24 cellular contexts compared by ENCODE assay signal in the genomic region with DNA sequence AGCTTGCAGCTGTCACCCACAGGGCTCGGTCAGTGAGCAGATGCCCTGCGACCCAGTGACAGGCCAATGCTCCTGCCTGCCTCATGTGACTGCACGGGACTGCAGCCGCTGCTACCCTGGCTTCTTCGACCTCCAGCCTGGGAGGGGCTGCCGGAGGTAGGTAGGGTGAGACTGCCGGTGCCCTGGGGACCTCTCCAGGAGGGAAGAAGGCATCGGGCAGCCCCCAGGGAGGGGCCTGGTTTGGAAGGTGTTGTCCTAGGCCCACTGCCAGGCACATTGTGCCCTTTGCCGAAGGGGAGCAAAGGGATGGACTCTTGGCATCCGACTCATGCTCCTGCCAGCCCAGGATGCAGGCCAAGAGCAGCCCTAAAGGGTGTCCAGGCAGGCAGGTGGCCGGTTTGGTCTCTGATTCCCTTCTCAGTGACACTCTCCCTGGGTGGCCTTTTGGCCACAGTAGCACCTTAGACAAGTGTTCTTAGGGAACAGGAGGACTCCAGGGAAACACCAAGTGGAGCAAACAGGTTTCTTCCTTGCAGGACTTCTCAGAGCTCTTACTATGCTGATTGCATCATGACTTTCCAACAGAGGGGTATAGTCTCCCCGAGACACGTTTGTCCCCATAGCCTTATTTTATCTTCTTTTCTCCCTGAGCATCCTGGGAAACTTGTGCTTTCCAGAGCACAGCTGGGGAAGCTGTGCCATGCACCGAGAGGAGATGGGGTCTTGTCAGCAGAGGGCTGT. TPM values are rescaled to one million over a fixed set of nuclear protein-coding genes. Genes with fewer than 3 reads are reported as not detected.
DNase-seq lines count a peak whose midpoint lies in the region; ATAC-seq, FAIRE-seq and TF ChIP-seq lines count a peak whose summit lies in the region.
"Had no signal": no experiment of that assay in that cellular context is flagged by ENCODE, and none has a peak within 500 bp of the region (broad histone marks: within the 10 kb centered on the region; RNA-seq: fewer than 3 reads in every experiment).

No MANE protein-coding gene starts in this region.

- H3K4me3 ChIP-seq in K562: no peak overlapping the region
- no peak overlapping the region for H3K4me3 ChIP-seq in heart left ventricle
- no peak overlapping the region for H3K4me3 ChIP-seq in neuronal stem cell (ENCODE audit: low read length in 2 of 2)
- H3K4me3 ChIP-seq: GM12878, GM23248, HAP-1 had no signal

- H2BK15ac ChIP-seq in neuronal stem cell (ENCODE audit: low read length): no peak overlapping the region

- no peak overlapping the region for H2BK12ac ChIP-seq in neuronal stem cell (ENCODE audit: low read length)

- peaks cover 75% of the 10 kb centered on the region for H4K20me1 ChIP-seq in K562 (replicated peaks; ENCODE audit: control insufficient read depth, insufficient read depth, low read length)

- DNase-seq in K562 (ENCODE audit: extremely low read depth in 1 of 4, low spot score in 3 of 4) (peak in 1 of 4 experiments; percentile 59), heart left ventricle (peak in 2 of 5 donors; percentile 44 to 46), left lobe of liver (ENCODE audit: low spot score) (peak; percentile 77), neuronal stem cell (ENCODE audit: low spot score) (no peak), SKM-1 treated with dmso at 0.1 percent for 144 hours (lab: John Stamatoyannopoulos, UW; ENCODE audit: unreplicated experiment) (no peak), inferior parietal cortex (ENCODE audit: extremely low spot score) (no peak)
- DNase-seq in activated CD4-positive, alpha-beta T cell treated with anti-CD3 and anti-CD28 coated beads, Interleukin-2, amount 50 U/mL, for 4 hours: no peak
- DNase-seq in stimulated activated CD8-positive, alpha-beta memory T cell treated with anti-CD3 and anti-CD28 coated beads, Interleukin-4, amount 100 ng/mL, for 48 hours: no peak
- DNase-seq: C1 segment of cervical spinal cord; CD8-positive, alpha-beta T cell; DMS 273 treated with DMSO at 0.1 percent for 48 hours; DMS79; EL; GDM1; GM23248; IMR-90; MM.1S; NCI-H2029; NCI-H446 treated with DMSO at 0.1 percent for 48 hours; NCI-H526 had no signal

- FAIRE-seq in K562 (lab: Jason Lieb, UNC): no peak
- FAIRE-seq: GM12878, RCC 7860 had no signal

- H3K4ac ChIP-seq in neuronal stem cell (ENCODE audit: low read length): no peak overlapping the region

- no peaks in the 10 kb centered on the region for H3K79me2 ChIP-seq in K562 (ENCODE audit: control insufficient read depth, insufficient read depth, low read length)

- peaks cover 8% of the 10 kb centered on the region for H3K9me1 ChIP-seq in K562 (ENCODE audit: control insufficient read depth, insufficient read depth, low read length)

- WGBS in K562 (ENCODE audit: insufficient coverage, low coverage, missing lambda C conversion rate): under 1% methylated on average over 14 of the region's 14 CpGs
- 40 to 61% (median 52%) methylated on average over 12 to 14 of the region's 14 CpGs for WGBS in heart left ventricle, 4 donors
- WGBS in neuronal stem cell (ENCODE audit: extremely low coverage in 2 of 2, insufficient read length in 2 of 2, insufficient replicate concordance in 1 of 2), 2 donors: no CpG with 5 or more reads among the region's 14 CpGs

- CTCF ChIA-PET in K562 (lab: Yijun Ruan, JAX; ENCODE audit: low intra/inter-chr PET ratio): no interaction called here

- H3K36me3 ChIP-seq in K562 (ENCODE audit: control insufficient read depth, insufficient read depth, low read length): no peaks in the 10 kb centered on the region
- H3K36me3 ChIP-seq in heart left ventricle: no peaks in the 10 kb centered on the region
- H3K36me3 ChIP-seq in neuronal stem cell (replicated peaks in 1 of 2; ENCODE audit: control insufficient read depth in 2 of 2, insufficient read depth in 2 of 2, low read length in 2 of 2): no peaks in the 10 kb centered on the region
- H3K36me3 ChIP-seq: HAP-1 had no signal

- no peak overlapping the region for H3K14ac ChIP-seq in neuronal stem cell (ENCODE audit: low read length)

- intact Hi-C loops in K562 (cut with micrococcal nuclease) (no loop called here), heart left ventricle (cut with DNase I) (loop anchor here in 2 of 10 donors (5.0 to 10.0 kb wide), 2 partner anchors 54 to 267 kb away; no protein-coding TSS in a partner anchor)

- peak overlapping the region; percentile 82 for H3K18ac ChIP-seq in neuronal stem cell (ENCODE audit: low read length)

- ATAC-seq in K562: peak; percentile 1; the same call in 2 of the 3 replicates
- ATAC-seq in heart left ventricle: peak; percentile 58 to 76 (median 59)
- peak; percentile 90 for ATAC-seq in left lobe of liver
- ATAC-seq: CD8-positive, alpha-beta T cell; GM12878 had no signal

- peak overlapping the region; percentile 79 for H2AK5ac ChIP-seq in neuronal stem cell (ENCODE audit: low read depth, low read length)

- peak overlapping the region; percentile 97 for H3K23ac ChIP-seq in neuronal stem cell (ENCODE audit: low read depth, low read length, poor library complexity)

- H3K27me3 ChIP-seq in K562 (ENCODE audit: control insufficient read depth in 2 of 2, insufficient read depth in 2 of 2, low read length in 2 of 2): peaks cover 91 to 100% of the 10 kb centered on the region in 2 experiments
- no peaks in the 10 kb centered on the region for H3K27me3 ChIP-seq in heart left ventricle
- peaks cover 0 to 15% (median 0%) of the 10 kb centered on the region in 3 experiments for H3K27me3 ChIP-seq in neuronal stem cell (ENCODE audit: control insufficient read depth in 3 of 3, insufficient read depth in 3 of 3, low read depth in 1 of 3, low read length in 3 of 3)

- TF ChIP-seq RAD21 in K562 (CRISPR knock-in tag; conservative IDR thresholded peaks at IDR 0.05 in 1 of 2, IDR thresholded peaks at IDR 0.05 in 1 of 2): no peak

- H2BK5ac ChIP-seq in neuronal stem cell (ENCODE audit: low read length): peak overlapping the region; percentile 95

- no peak for TF ChIP-seq EP300 in K562 (IDR thresholded peaks at IDR 0.05; ENCODE audit: low read length)

- no peak overlapping the region for H2BK120ac ChIP-seq in neuronal stem cell (ENCODE audit: low read depth, low read length)

- H4K91ac ChIP-seq in neuronal stem cell (ENCODE audit: low read depth, low read length, poor library complexity): no peak overlapping the region

- TF ChIP-seq CTCF in K562 (IDR thresholded peaks at IDR 0.05 in 2 of 3, conservative IDR thresholded peaks at IDR 0.05 in 1 of 3; ENCODE audit: insufficient read depth in 2 of 3, low read depth in 1 of 3, low read length in 3 of 3) (no peak), heart left ventricle (IDR thresholded peaks at IDR 0.05) (no peak)

- peaks cover 0 to 37% of the 10 kb centered on the region in 2 experiments; a peak in 1 of 5 replicates for H3K4me1 ChIP-seq in K562 (replicated peaks in 1 of 2; ENCODE audit: control insufficient read depth in 2 of 2, insufficient read depth in 2 of 2, low read length in 2 of 2)
- peaks cover 0 to 10% (median 0%) of the 10 kb centered on the region in 12 donors for H3K4me1 ChIP-seq in heart left ventricle
- H3K4me1 ChIP-seq in neuronal stem cell (ENCODE audit: control insufficient read depth in 2 of 2, insufficient read depth in 1 of 2, low read depth in 1 of 2, low read length in 2 of 2): peaks cover 0 to 3% of the 10 kb centered on the region in 2 donors
- H3K4me1 ChIP-seq: HAP-1 had no signal

- in situ Hi-C loops in K562 (cut with MboI): no loop called here

- TF ChIP-seq POLR2A in K562 (conservative IDR thresholded peaks at IDR 0.05): no peak
- no peak for TF ChIP-seq POLR2A in heart left ventricle (IDR thresholded peaks at IDR 0.05)

- no peaks in the 10 kb centered on the region for H3K79me1 ChIP-seq in neuronal stem cell (ENCODE audit: low read depth, low read length)

- POLR2A ChIA-PET in K562 (lab: Yijun Ruan, JAX): interaction anchor here (0.6 to 99.3 kb wide), 5 partner anchors 1 to 1128 kb away, joined by 3 to 3336 read pairs (median 5); a partner anchor contains a TSS

- H2AFZ ChIP-seq in K562 (ENCODE audit: low read depth, low read length) (no peak overlapping the region), neuronal stem cell (ENCODE audit: low read length) (peak overlapping the region; percentile 29)
- H2AFZ ChIP-seq: GM23248 had no signal

- no TSS peak for BruUV-seq in K562 (replicated peaks; lab: Mats Ljungman, UMichigan)

- H3K9me3 ChIP-seq in K562 (replicated peaks; ENCODE audit: control insufficient read depth, insufficient read depth, low read depth, low read length) (no peaks in the 10 kb centered on the region), heart left ventricle (no peaks in the 10 kb centered on the region), neuronal stem cell (replicated peaks in 1 of 2; ENCODE audit: control insufficient read depth in 2 of 2, insufficient read depth in 1 of 2, low read depth in 1 of 2, low read length in 2 of 2) (no peaks in the 10 kb centered on the region)
- H3K9me3 ChIP-seq: HAP-1 had no signal

- no peak overlapping the region for H3K27ac ChIP-seq in K562 (ENCODE audit: extremely low read depth, low read depth, low read length)
- H3K27ac ChIP-seq in heart left ventricle: no peak overlapping the region
- H3K27ac ChIP-seq in neuronal stem cell (replicated peaks; ENCODE audit: low read length): no peak overlapping the region
- H3K27ac ChIP-seq: GM23248, KMS-11 had no signal

- H3K4me2 ChIP-seq in K562 (ENCODE audit: insufficient read depth, low read length) (no peak overlapping the region), neuronal stem cell (ENCODE audit: insufficient read depth, low read length, poor library complexity, severe bottlenecking) (no peak overlapping the region)
- H3K4me2 ChIP-seq: KMS-11 had no signal

- H3K9ac ChIP-seq in K562 (ENCODE audit: insufficient read depth in 1 of 2, low read depth in 2 of 2, low read length in 2 of 2) (peak overlapping the region in 1 of 2 experiments; percentile 12; a peak in 2 of 4 replicates), neuronal stem cell (ENCODE audit: low read depth, low read length, poor library complexity) (no peak overlapping the region)
- H3K9ac ChIP-seq: GM23248, KMS-11 had no signal

- H4K8ac ChIP-seq in neuronal stem cell (ENCODE audit: low read depth, low read length): no peak overlapping the region

RNA-seq across cellular contexts. Expression of a gene that starts 28.1 kb away (rescaled TPM):
- total RNA-seq in K562 (2011; cell fraction: chromatin; rRNA removed; ENCODE audit: low replicate concordance): 2.2 and 5.3 TPM in 2 replicates
- 2.8 and 4.3 TPM in 2 replicates for total RNA-seq in K562 (2011; cell fraction: nucleolus; rRNA removed)
- total RNA-seq in K562 (2011; cell fraction: nucleoplasm; rRNA removed): 4.3 and 5.2 TPM in 2 replicates
- 0.86 and 1.1 TPM in 2 replicates for total RNA-seq in K562 (2014; rRNA removed)
- 1.3 and 1.5 TPM in 2 replicates for total RNA-seq in K562 (2014; rRNA removed; fragmentation: Illumina TruSeq; extraction: Trizol)
- total RNA-seq in K562 (2015; rRNA removed; fragmentation: Illumina TruSeq; extraction: Trizol): 0.68 and 0.76 TPM in 2 replicates
- total RNA-seq in K562 (2021): 1.7 and 2.0 TPM in 2 replicates
- polyA plus RNA-seq in K562 (2011; rRNA removed): 5.9 and 9.1 TPM in 2 replicates
- polyA plus RNA-seq in K562 (2011; cell fraction: cytosol; rRNA removed): 4.5 and 4.9 TPM in 2 replicates
- polyA plus RNA-seq in K562 (2011; cell fraction: nucleus; rRNA removed): 3.3 and 4.2 TPM in 2 replicates
- 2.7 and 2.8 TPM in 2 replicates for polyA plus RNA-seq in K562 (2012)
- polyA plus RNA-seq in K562 (2014; fragmentation: Illumina TruSeq; extraction: Trizol): 2.3 and 2.6 TPM in 2 replicates
- polyA plus RNA-seq in K562 (2014; fragmentation: Nextera tagmentation; extraction: Ambion mirVana): under 1 TPM; 0.34 to 0.77 TPM
- 1.6 TPM in 2 replicates for polyA plus RNA-seq in K562 (2014; rRNA removed)
- polyA minus RNA-seq in K562 (2011; rRNA and poly(A)+ RNA removed): 6.6 and 8.9 TPM in 2 replicates
- polyA minus RNA-seq in K562 (2011; cell fraction: cytosol; rRNA and poly(A)+ RNA removed): 1.5 and 4.4 TPM in 2 replicates
- polyA minus RNA-seq in K562 (2011; cell fraction: nucleus; rRNA and poly(A)+ RNA removed): 1.1 and 1.9 TPM in 2 replicates
- total RNA-seq in heart left ventricle: 10 to 100 TPM; 12.1 to 93.8 (median 23.7) TPM
- 10 to 100 TPM; 15.9 to 23.1 TPM for polyA plus RNA-seq in heart left ventricle
- total RNA-seq in left lobe of liver: 0.83 TPM
- 90.6 TPM for polyA plus RNA-seq in neuronal stem cell (2013, experiment 1 of 2)
- 91.1 TPM for polyA plus RNA-seq in neuronal stem cell (2013, experiment 2 of 2)
- total RNA-seq: CD8-positive, alpha-beta T cell; GM23248 had no signal

RNA-seq across cellular contexts. Expression of a gene that starts 57.1 kb away (rescaled TPM):
- total RNA-seq in K562 (2011; cell fraction: chromatin; rRNA removed; ENCODE audit: low replicate concordance): 1,024 and 1,416 TPM in 2 replicates
- 573 and 642 TPM in 2 replicates for total RNA-seq in K562 (2011; cell fraction: nucleolus; rRNA removed)
- 885 and 1,103 TPM in 2 replicates for total RNA-seq in K562 (2011; cell fraction: nucleoplasm; rRNA removed)
- 62.4 and 102 TPM in 2 replicates for total RNA-seq in K562 (2014; rRNA removed)
- 123 and 134 TPM in 2 replicates for total RNA-seq in K562 (2014; rRNA removed; fragmentation: Illumina TruSeq; extraction: Trizol)
- 133 and 136 TPM in 2 replicates for total RNA-seq in K562 (2015; rRNA removed; fragmentation: Illumina TruSeq; extraction: Trizol)
- total RNA-seq in K562 (2021): 332 and 336 TPM in 2 replicates
- 56.9 and 113 TPM in 2 replicates for polyA plus RNA-seq in K562 (2011; rRNA removed)
- 104 and 108 TPM in 2 replicates for polyA plus RNA-seq in K562 (2011; cell fraction: cytosol; rRNA removed)
- 257 and 304 TPM in 2 replicates for polyA plus RNA-seq in K562 (2011; cell fraction: nucleus; rRNA removed)
- polyA plus RNA-seq in K562 (2012): 133 and 153 TPM in 2 replicates
- 207 and 246 TPM in 2 replicates for polyA plus RNA-seq in K562 (2014; fragmentation: Illumina TruSeq; extraction: Trizol)
- polyA plus RNA-seq in K562 (2014; fragmentation: Nextera tagmentation; extraction: Ambion mirVana): 10 to 100 TPM; 78.9 to 81.6 TPM
- 97.1 and 106 TPM in 2 replicates for polyA plus RNA-seq in K562 (2014; rRNA removed)
- 271 and 342 TPM in 2 replicates for polyA minus RNA-seq in K562 (2011; rRNA and poly(A)+ RNA removed)
- 256 and 329 TPM in 2 replicates for polyA minus RNA-seq in K562 (2011; cell fraction: cytosol; rRNA and poly(A)+ RNA removed)
- 324 and 515 TPM in 2 replicates for polyA minus RNA-seq in K562 (2011; cell fraction: nucleus; rRNA and poly(A)+ RNA removed)
- 10 to 100 TPM; 19.2 to 45.1 (median 25.7) TPM for total RNA-seq in heart left ventricle
- 10 to 100 TPM; 13.7 to 13.8 TPM for polyA plus RNA-seq in heart left ventricle
- 21.9 TPM for total RNA-seq in left lobe of liver
- 22.4 TPM for polyA plus RNA-seq in neuronal stem cell (2013, experiment 1 of 2)
- 21.0 TPM for polyA plus RNA-seq in neuronal stem cell (2013, experiment 2 of 2)

RNA-seq across cellular contexts. Expression of a gene that starts 59.3 kb away (rescaled TPM):
- total RNA-seq in K562 (2011; cell fraction: chromatin; rRNA removed; ENCODE audit: low replicate concordance): 0.69 TPM in 1 of 2 replicates, not detected in the other
- 0.26 and 0.33 TPM in 2 replicates for total RNA-seq in K562 (2011; cell fraction: nucleolus; rRNA removed)
- total RNA-seq in K562 (2011; cell fraction: nucleoplasm; rRNA removed): 0.22 TPM in 1 of 2 replicates, not detected in the other
- total RNA-seq in K562 (2014; rRNA removed): not detected in 2 replicates
- total RNA-seq in K562 (2014; rRNA removed; fragmentation: Illumina TruSeq; extraction: Trizol): not detected in 2 replicates
- total RNA-seq in K562 (2015; rRNA removed; fragmentation: Illumina TruSeq; extraction: Trizol): not detected in 2 replicates
- 0.09 TPM in 1 of 2 replicates, not detected in the other for total RNA-seq in K562 (2021)
- polyA plus RNA-seq in K562 (2011; rRNA removed): 0.05 and 0.10 TPM in 2 replicates
- 0.03 and 0.66 TPM in 2 replicates for polyA plus RNA-seq in K562 (2011; cell fraction: cytosol; rRNA removed)
- polyA plus RNA-seq in K562 (2011; cell fraction: nucleus; rRNA removed): 0.04 and 0.20 TPM in 2 replicates
- 0.03 and 0.07 TPM in 2 replicates for polyA plus RNA-seq in K562 (2012)
- polyA plus RNA-seq in K562 (2014; fragmentation: Illumina TruSeq; extraction: Trizol): not detected in 2 replicates
- not detected for polyA plus RNA-seq in K562 (2014; fragmentation: Nextera tagmentation; extraction: Ambion mirVana)
- polyA plus RNA-seq in K562 (2014; rRNA removed): not detected in 2 replicates
- polyA minus RNA-seq in K562 (2011; rRNA and poly(A)+ RNA removed): not detected in 2 replicates
- polyA minus RNA-seq in K562 (2011; cell fraction: cytosol; rRNA and poly(A)+ RNA removed): not detected in 2 replicates
- 0.27 TPM in 1 of 2 replicates, not detected in the other for polyA minus RNA-seq in K562 (2011; cell fraction: nucleus; rRNA and poly(A)+ RNA removed)
- total RNA-seq in heart left ventricle: 1 to 10 TPM in 3 of 9 donors, under 1 TPM in 6; 0.11 to 1.8 (median 0.69) TPM
- polyA plus RNA-seq in heart left ventricle: under 1 TPM; 0.27 to 0.67 TPM
- 7.1 TPM for total RNA-seq in left lobe of liver
- 0.03 TPM for polyA plus RNA-seq in neuronal stem cell (2013, experiment 1 of 2)
- 0.07 TPM for polyA plus RNA-seq in neuronal stem cell (2013, experiment 2 of 2)
- total RNA-seq: GM23248, IMR-90 had no signal
- polyA plus RNA-seq: GM12878, GM23248, IMR-90 had no signal

Comparison
In these comparisons a context has a peak if more than half of its experiments do, and no peak if none do; other contexts are left out.
1. ATAC-seq: peak in every context shown above with its lines; median percentile 90 in left lobe of liver; 59 in heart left ventricle; 1 in K562.